Comparison of ENCODE assay signal across 8 cellular contexts in genomic region chr11:66071326-66071870, GRCh38. TPM values are rescaled to one million over a fixed set of nuclear protein-coding genes. Genes with fewer than 3 reads are reported as not detected.
DNase-seq lines count a peak whose midpoint lies in the region; ATAC-seq and TF ChIP-seq lines count a peak whose summit lies in the region.

No MANE protein-coding gene starts in this region.

- peaks cover 47% of the 10 kb centered on the region for H3K79me2 ChIP-seq in ACC112 (ENCODE audit: control insufficient read depth, insufficient read depth, low read length, unreplicated experiment)

- H3K36me3 ChIP-seq in ACC112 (ENCODE audit: insufficient read depth, low read length) = peaks cover 13% of the 10 kb centered on the region; the same call in 1 of the 2 replicates
- H3K36me3 ChIP-seq in HUES48 (ENCODE audit: control insufficient read depth, insufficient read depth, low read length) = peaks cover 43% of the 10 kb centered on the region

- H3K27me3 ChIP-seq in ACC112 (ENCODE audit: insufficient read depth, low read length) = no peaks in the 10 kb centered on the region
- no peaks in the 10 kb centered on the region for H3K27me3 ChIP-seq in HUES48 (ENCODE audit: control insufficient read depth, insufficient read depth, low read length)
- no peaks in the 10 kb centered on the region for H3K27me3 ChIP-seq in mononuclear cell (ENCODE audit: insufficient read depth, low read length)

- peaks cover 40% of the 10 kb centered on the region for H3K4me1 Mint-ChIP-seq in MCF 10A (ENCODE audit: insufficient read depth, unreplicated experiment)

- intact Hi-C loops in MCF 10A (cut with micrococcal nuclease) = no loop called here
- intact Hi-C loops in left colon (cut with DNase I, micrococcal nuclease) = no loop called here

- ATAC-seq in HG03442 (IDR thresholded peaks at IDR 0.05; ENCODE audit: unreplicated experiment) = no peak
- no peak for ATAC-seq in left colon

- no peak overlapping the region for H2AFZ ChIP-seq in ACC112 (ENCODE audit: low read length, unreplicated experiment)

- POLR2A ChIA-PET in MCF 10A (lab: Yijun Ruan, JAX) = interaction anchor here (0.6 to 5.0 kb wide), 18 partner anchors 8 to 996 kb away, joined by 3 to 69 read pairs (median 5); partner anchors contain the start of genes CST6, SF3B2 and YIF1A

- no peak for DNase-seq in MCF 10A (ENCODE audit: unreplicated experiment)
- DNase-seq in NCI-H1436 (lab: John Stamatoyannopoulos, UW) = no peak
- DNase-seq in NCI-H82 (lab: John Stamatoyannopoulos, UW) = no peak
- DNase-seq in left colon = no peak

- peak overlapping the region; percentile 86 for H3K4me3 Mint-ChIP-seq in MCF 10A (ENCODE audit: unreplicated experiment)

- H3K4me3 ChIP-seq in ACC112 (ENCODE audit: low read depth, low read length) = peak overlapping the region; percentile 78
- H3K4me3 ChIP-seq in HUES48 (ENCODE audit: low read depth, low read length) = peak overlapping the region; percentile 76
- peak overlapping the region; percentile 57 for H3K4me3 ChIP-seq in mononuclear cell (ENCODE audit: low read length)

- CTCF ChIA-PET in MCF 10A (lab: Yijun Ruan, JAX) = interaction anchor here (0.7 to 1.5 kb wide), 5 partner anchors 10 to 502 kb away, joined by 3 to 6 read pairs (median 3); no protein-coding TSS in a partner anchor

- peaks cover 48% of the 10 kb centered on the region for H3K36me3 Mint-ChIP-seq in MCF 10A (ENCODE audit: insufficient read depth, unreplicated experiment)

- H3K4me1 ChIP-seq in ACC112 (ENCODE audit: control insufficient read depth, insufficient read depth, low read length, unreplicated experiment) (peaks cover 27% of the 10 kb centered on the region), HUES48 (ENCODE audit: control insufficient read depth, insufficient read depth, low read length) (peaks cover 20% of the 10 kb centered on the region), mononuclear cell (ENCODE audit: insufficient read depth, low read length) (peaks cover 54% of the 10 kb centered on the region)

- no peak for TF ChIP-seq CTCF in MCF 10A (IDR thresholded peaks at IDR 0.05; ENCODE audit: unreplicated experiment)

- no peaks in the 10 kb centered on the region for H3K9me3 Mint-ChIP-seq in MCF 10A (ENCODE audit: unreplicated experiment)

- H3K27ac Mint-ChIP-seq in MCF 10A (ENCODE audit: low read depth, unreplicated experiment) = peak overlapping the region; percentile 51

- no peaks in the 10 kb centered on the region for H3K9me3 ChIP-seq in HUES48 (ENCODE audit: control insufficient read depth, insufficient read depth, low read length)
- no peaks in the 10 kb centered on the region for H3K9me3 ChIP-seq in mononuclear cell (ENCODE audit: low read depth, low read length)

- no peak overlapping the region for H3K9ac ChIP-seq in HUES48 (ENCODE audit: low read depth, low read length)

- H3K27ac ChIP-seq in ACC112 (ENCODE audit: low read depth, low read length) = peak overlapping the region; percentile 70
- H3K27ac ChIP-seq in HUES48 (ENCODE audit: low read depth, low read length) = peak overlapping the region; percentile 7

- no TSS peak for BruUV-seq in MCF 10A (replicated peaks; lab: Mats Ljungman, UMichigan)

- H3K27me3 Mint-ChIP-seq in MCF 10A (ENCODE audit: insufficient read depth, unreplicated experiment) = no peaks in the 10 kb centered on the region

RNA-seq across cellular contexts. Expression of gene PACS1, which starts 1.3 kb away (rescaled TPM):
- 32.2 and 33.5 TPM in 2 replicates for total RNA-seq in MCF 10A (2022)
- 66.7 TPM for total RNA-seq in mononuclear cell
- 10 to 100 TPM; 17.1 to 19.2 TPM for total RNA-seq in left colon

RNA-seq across cellular contexts. Expression of gene SF3B2, which starts 19.2 kb away (rescaled TPM):
- total RNA-seq in MCF 10A (2022) (241 and 317 TPM in 2 replicates), mononuclear cell (135 TPM), left colon (100 to 1,000 TPM; 123 to 131 TPM)

RNA-seq across cellular contexts. Expression of gene GAL3ST3, which starts 22.4 kb away (rescaled TPM):
- total RNA-seq in MCF 10A (2022) = not detected in 2 replicates
- not detected for total RNA-seq in mononuclear cell
- total RNA-seq in left colon = not detected

RNA-seq across cellular contexts. Expression of gene CATSPER1, which starts 45.1 kb away (rescaled TPM):
- total RNA-seq in MCF 10A (2022) (0.61 and 0.79 TPM in 2 replicates), mononuclear cell (1.0 TPM), left colon (under 1 TPM in 1 of 2 donors, not detected in 1; 0.39 TPM)

RNA-seq across cellular contexts. Expression of gene CST6, which starts 59.6 kb away (rescaled TPM):
- total RNA-seq in MCF 10A (2022) (not detected in 2 replicates), mononuclear cell (not detected), left colon (not detected)
